ENCODE assay signal across 8 cellular contexts in the genomic region with DNA sequence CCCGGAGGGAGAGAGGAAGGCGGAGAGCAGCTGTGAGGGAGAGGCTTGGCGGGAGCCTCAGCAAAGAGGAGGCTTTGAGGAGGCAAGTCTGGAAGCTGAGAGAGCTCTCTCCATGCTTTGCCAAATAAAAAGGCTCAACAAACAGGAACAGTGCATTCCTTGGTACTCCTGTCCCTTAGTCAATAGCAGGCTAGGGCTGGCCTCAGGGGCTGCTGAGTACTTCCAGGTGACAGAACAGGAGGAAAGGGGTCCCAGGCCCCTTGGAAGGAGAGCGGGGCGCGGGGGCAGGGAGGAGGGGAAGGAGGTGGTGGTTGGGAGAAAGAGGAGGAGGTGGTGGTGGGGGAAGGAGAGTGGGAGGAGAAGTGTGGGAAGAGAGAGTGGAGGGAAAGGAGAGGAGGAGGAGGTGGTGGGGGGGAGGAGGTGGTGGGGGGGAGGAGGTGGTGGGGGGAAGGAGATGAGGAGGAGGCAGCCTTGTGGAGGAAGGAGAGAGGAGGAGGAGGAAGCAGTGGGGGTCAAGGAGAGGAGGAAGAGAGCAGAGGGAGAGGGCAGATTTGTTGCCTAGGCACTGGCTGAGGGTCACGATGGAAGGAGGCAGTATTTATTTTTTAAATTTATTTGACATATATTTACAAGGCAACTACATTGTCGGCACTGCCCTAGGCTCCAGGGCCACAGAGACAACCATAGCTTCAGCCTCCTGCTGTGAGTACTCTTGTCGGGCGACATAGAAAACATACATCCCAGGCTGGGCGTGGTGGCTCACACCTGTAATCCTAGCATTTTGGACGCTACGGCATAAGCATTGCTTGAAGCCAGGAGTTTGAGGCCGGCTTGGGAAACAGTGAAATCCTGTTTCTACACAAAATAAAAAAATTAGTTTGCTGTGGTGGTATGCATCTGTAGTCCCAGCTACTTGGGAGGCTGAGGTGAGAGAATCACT.
DNase-seq lines count a peak whose midpoint lies in the region; ATAC-seq, FAIRE-seq and TF ChIP-seq lines count a peak whose summit lies in the region.

No MANE protein-coding gene starts in this region.

- H3K9me3 ChIP-seq in A673 (ENCODE audit: low read depth, low read length, poor library complexity, severe bottlenecking): no peaks in the 10 kb centered on the region
- H3K9me3 ChIP-seq in HEK293 (ENCODE audit: control insufficient read depth, insufficient read depth, low read depth, low read length): no peaks in the 10 kb centered on the region
- no peaks in the 10 kb centered on the region for H3K9me3 ChIP-seq in ascending aorta
- no peaks in the 10 kb centered on the region for H3K9me3 ChIP-seq in iPS-15b (ENCODE audit: control insufficient read depth, insufficient read depth, low read length)

- DNase-seq in A673 (ENCODE audit: low spot score) (no peak), ascending aorta (ENCODE audit: low spot score in 2 of 2) (peak in 1 of 2 donors; percentile 82), KG1 (lab: John Stamatoyannopoulos, UW) (no peak), D721Med (ENCODE audit: insufficient read length, low spot score) (no peak)

- intact Hi-C loops in A673 (cut with micrococcal nuclease; ENCODE audit: unreplicated experiment) (loop anchor here (2.0 to 5.0 kb wide), 3 partner anchors 75 to 139 kb away; partner anchors contain the start of genes EIF4G2 and ZBED5), ascending aorta (cut with DNase I) (loop anchor here (1.0 to 10.0 kb wide), 9 partner anchors 23 to 1355 kb away; partner anchors contain the start of genes EIF4G2, GALNT18 and ZBED5)

- TF ChIP-seq CTCF in A673 (conservative IDR thresholded peaks at IDR 0.05; ENCODE audit: low read depth, low read length) (no peak), HEK293 (tag by site-specific recombination; IDR thresholded peaks at IDR 0.05) (no peak), ascending aorta (IDR thresholded peaks at IDR 0.05) (no peak), D721Med (IDR thresholded peaks at IDR 0.05; ENCODE audit: insufficient read depth, missing control alignments) (no peak)

- H3K4me3 ChIP-seq in A673 (ENCODE audit: low read depth, low read length, poor library complexity, severe bottlenecking): peak overlapping the region; percentile 71
- peak overlapping the region; percentile 55 for H3K4me3 ChIP-seq in HEK293 (ENCODE audit: low read depth, low read length)
- peak overlapping the region; percentile 57 to 72 for H3K4me3 ChIP-seq in ascending aorta
- H3K4me3 ChIP-seq in iPS-15b (ENCODE audit: low read depth, low read length): peak overlapping the region; percentile 59
- peak overlapping the region; percentile 37 to 71 (median 65) for H3K4me3 ChIP-seq in skin epidermis

- H3K9ac ChIP-seq in iPS-15b (ENCODE audit: low read depth, low read length): no peak overlapping the region

- CTCF ChIA-PET in A673 (lab: Charles Lee) (interaction anchor here (0.7 to 1.1 kb wide), 2 partner anchors 92 to 139 kb away, joined by 3 to 7 read pairs; no protein-coding TSS in a partner anchor), HEK293 (lab: Yijun Ruan, JAX) (interaction anchor here (0.6 to 5.7 kb wide), 7 partner anchors 9 to 1035 kb away, joined by 3 to 150 read pairs (median 4); no protein-coding TSS in a partner anchor)

- no peaks in the 10 kb centered on the region for H3K4me1 ChIP-seq in A673 (ENCODE audit: insufficient read depth, low read length, poor library complexity, severe bottlenecking)
- no peaks in the 10 kb centered on the region for H3K4me1 ChIP-seq in HEK293 (ENCODE audit: control insufficient read depth, insufficient read depth, low read length)
- H3K4me1 ChIP-seq in ascending aorta: peaks cover 0 to 28% of the 10 kb centered on the region in 2 donors
- H3K4me1 ChIP-seq in iPS-15b (ENCODE audit: control insufficient read depth, insufficient read depth, low read length): peaks cover 10% of the 10 kb centered on the region

- FAIRE-seq in D721Med (lab: Jason Lieb, UNC): no peak

- POLR2A ChIA-PET in A673 (lab: Charles Lee; ENCODE audit: low non-redundant PET) (no interaction called here), HEK293 (lab: Yijun Ruan, JAX) (interaction anchor here (0.8 to 3.4 kb wide), 12 partner anchors 12 to 139 kb away, joined by 3 to 57 read pairs (median 4); partner anchors contain the start of genes EIF4G2 and ZBED5)

- no TSS peak for BruUV-seq in A673 (replicated peaks; lab: Mats Ljungman, UMichigan)

- no peak for ATAC-seq in GM21423 (IDR thresholded peaks at IDR 0.05; ENCODE audit: unreplicated experiment)

- H3K27me3 ChIP-seq in A673 (replicated peaks; ENCODE audit: insufficient read depth, low read depth, low read length, poor library complexity): no peaks in the 10 kb centered on the region
- H3K27me3 ChIP-seq in ascending aorta: no peaks in the 10 kb centered on the region
- H3K27me3 ChIP-seq in iPS-15b (ENCODE audit: control insufficient read depth, insufficient read depth, low read length): peaks cover 25% of the 10 kb centered on the region

- H3K27ac ChIP-seq in A673 (ENCODE audit: low read depth, low read length, poor library complexity, severe bottlenecking): no peak overlapping the region
- H3K27ac ChIP-seq in HEK293 (ENCODE audit: extremely low read depth, low read depth, low read length): peak overlapping the region; percentile 74
- H3K27ac ChIP-seq in ascending aorta: peak overlapping the region; percentile 95 to 98
- peak overlapping the region in 20 of 21 experiments; percentile 75 to 96 (median 91) for H3K27ac ChIP-seq in skin epidermis

- no peaks in the 10 kb centered on the region for H3K36me3 ChIP-seq in A673 (ENCODE audit: insufficient read depth, low read length, poor library complexity, severe bottlenecking)
- H3K36me3 ChIP-seq in HEK293 (ENCODE audit: control insufficient read depth in 2 of 2, insufficient read depth in 1 of 2, low read length in 2 of 2): no peaks in the 10 kb centered on the region
- no peaks in the 10 kb centered on the region for H3K36me3 ChIP-seq in ascending aorta
- no peaks in the 10 kb centered on the region for H3K36me3 ChIP-seq in iPS-15b (ENCODE audit: control insufficient read depth, insufficient read depth, low read length)

TF ChIP-seq in HEK293, 187 proteins besides CTCF, POLR2A, EP300 and RAD21 (continues in another document):
- TF ChIP-seq GLIS2 (tag by site-specific recombination; IDR thresholded peaks at IDR 0.05) (no peak), ZBTB49 (tag by site-specific recombination; IDR thresholded peaks at IDR 0.05; ENCODE audit: low read depth) (no peak), ZBTB48 (tag by site-specific recombination; IDR thresholded peaks at IDR 0.05) (no peak; the same call in 1 of the 2 replicates), KLF16 (tag by site-specific recombination; IDR thresholded peaks at IDR 0.05) (no peak), ZNF776 (tag by site-specific recombination; IDR thresholded peaks at IDR 0.05; ENCODE audit: borderline replicate concordance) (no peak), ZNF366 (tag by site-specific recombination; conservative IDR thresholded peaks at IDR 0.05) (peak; percentile 65), ZNF837 (tag by site-specific recombination; IDR thresholded peaks at IDR 0.05) (no peak), SP3 (tag by site-specific recombination; IDR thresholded peaks at IDR 0.05) (peak; percentile 56; the same call in 1 of the 2 replicates), TSHZ1 (tag by site-specific recombination; IDR thresholded peaks at IDR 0.05; ENCODE audit: borderline replicate concordance) (no peak), ZNF292 (tag by site-specific recombination; IDR thresholded peaks at IDR 0.05; ENCODE audit: borderline replicate concordance, low read depth) (no peak), ZNF558 (tag by site-specific recombination; IDR thresholded peaks at IDR 0.05) (no peak), ZNF354C (tag by site-specific recombination; IDR thresholded peaks at IDR 0.05; ENCODE audit: borderline replicate concordance, low read depth) (no peak)
